34 cellular contexts compared by ENCODE assay signal in genomic region chr10:97261188-97261587, GRCh38.
"Had no signal": no experiment of that assay in that cellular context is flagged by ENCODE, and none has a peak within 500 bp of the region (broad histone marks: within the 10 kb centered on the region; RNA-seq: fewer than 3 reads in every experiment).

No MANE protein-coding gene starts in this region.

- FAIRE-seq: astrocyte, bronchial epithelial cell, endometrium, endothelial cell of umbilical vein had no signal

- H3K27ac ChIP-seq: brain microvascular endothelial cell, epithelial cell of prostate, esophagus squamous epithelium, gastroesophageal sphincter, WERI-Rb-1 had no signal

- DNase-seq: activated B cell treated with CpG ODN at 0.5 μM for 24 hours; activated CD4-positive, alpha-beta T cell treated with anti-CD3 and anti-CD28 coated beads for 48 hours; activated CD4-positive, alpha-beta T cell treated with anti-CD3 and anti-CD28 coated beads, Interleukin-2, amount 50 U/mL, for 1 hour; activated CD4-positive, alpha-beta T cell treated with anti-CD3 and anti-CD28 coated beads, Interleukin-2, amount 50 U/mL, for 48 hours; activated CD8-positive, alpha-beta memory T cell treated with anti-CD3 and anti-CD28 coated beads for 24 hours; activated CD8-positive, alpha-beta T cell treated with anti-CD3 and anti-CD28 coated beads for 36 hours; activated effector memory CD4-positive, alpha-beta T cell treated with Interleukin-2 at 50 U/mL for 16 hours; activated gamma-delta T cell treated with Interleukin-2 at 50 U/mL for 16 hours; activated naive CD4-positive, alpha-beta T cell treated with anti-CD3 and anti-CD28 coated beads, Interleukin-2, amount 50 U/mL, for 16 hours; activated naive CD4-positive, alpha-beta T cell treated with Interleukin-2 at 50 U/mL for 16 hours; activated T-cell treated with anti-CD3 and anti-CD28 coated beads, Interleukin-2, amount 50 U/mL, for 4 hours; amniotic stem cell; anterior cingulate cortex; brain microvascular endothelial cell; cortex of kidney; dermis blood vessel endothelial cell; effector CD4-positive, alpha-beta T cell; esophagus squamous epithelium; foreskin melanocyte; T-cell; T1000; WERI-Rb-1 had no signal

- H3K9me3 Mint-ChIP-seq: activated B cell treated with CpG ODN at 0.5 μM for 24 hours; activated CD8-positive, alpha-beta T cell treated with anti-CD3 and anti-CD28 coated beads for 36 hours; activated T-cell treated with anti-CD3 and anti-CD28 coated beads, Interleukin-2, amount 50 U/mL, for 4 hours; activated T-helper 17 cell treated with anti-CD3 and anti-CD28 coated beads, Interleukin-2, amount 50 U/mL, for 72 hours; central memory CD8-positive, alpha-beta T cell; T-cell; T-helper 1 cell treated with Interleukin-12 subunit alpha and Interleukin-12 subunit beta and Interleukin-4 antibody, amounts not matched to agents 30 μg/mL and 1 μg/mL, for 36 hours; T-helper 2 cell treated with Interferon-gamma antibody and Interleukin-4, amounts not matched to agents 5 μg/mL and 100 μg/mL, for 36 hours had no signal

- H3K4me3 Mint-ChIP-seq: activated B cell treated with CpG ODN at 0.5 μM for 24 hours; activated CD8-positive, alpha-beta T cell treated with anti-CD3 and anti-CD28 coated beads for 36 hours; activated naive CD8-positive, alpha-beta T cell; activated T-cell treated with anti-CD3 and anti-CD28 coated beads, Interleukin-2, amount 50 U/mL, for 4 hours; activated T-helper 17 cell treated with anti-CD3 and anti-CD28 coated beads, Interleukin-2, amount 50 U/mL, for 72 hours; central memory CD8-positive, alpha-beta T cell; T-cell; T-helper 1 cell treated with Interleukin-12 subunit alpha and Interleukin-12 subunit beta and Interleukin-4 antibody, amounts not matched to agents 30 μg/mL and 1 μg/mL, for 36 hours; T-helper 2 cell treated with Interferon-gamma antibody and Interleukin-4, amounts not matched to agents 5 μg/mL and 100 μg/mL, for 36 hours had no signal

- H3K36me3 ChIP-seq: brain microvascular endothelial cell had no signal

- H3K4me1 Mint-ChIP-seq: activated B cell treated with CpG ODN at 0.5 μM for 24 hours; activated T-helper 17 cell treated with anti-CD3 and anti-CD28 coated beads, Interleukin-2, amount 50 U/mL, for 72 hours; central memory CD8-positive, alpha-beta T cell had no signal

- ATAC-seq: activated CD4-positive, CD25-positive, alpha-beta regulatory T cell treated with anti-CD3 and anti-CD28 coated beads, Interleukin-2, amount 50 U/mL, for 24 hours; activated CD8-positive, alpha-beta T cell treated with anti-CD3 and anti-CD28 coated beads for 36 hours; activated T-cell treated with anti-CD3 and anti-CD28 coated beads, Interleukin-2, amount 50 U/mL, for 4 hours; activated T-helper 17 cell treated with anti-CD3 and anti-CD28 coated beads, Interleukin-2, amount 50 U/mL, for 72 hours; gastroesophageal sphincter; T-cell had no signal

- H3K4me1 ChIP-seq: esophagus squamous epithelium, gastroesophageal sphincter had no signal

- H3K27ac Mint-ChIP-seq: activated B cell treated with CpG ODN at 0.5 μM for 24 hours; activated CD8-positive, alpha-beta T cell treated with anti-CD3 and anti-CD28 coated beads for 36 hours; activated naive CD8-positive, alpha-beta T cell; activated T-helper 17 cell treated with anti-CD3 and anti-CD28 coated beads, Interleukin-2, amount 50 U/mL, for 72 hours; T-cell; T-helper 1 cell treated with Interleukin-12 subunit alpha and Interleukin-12 subunit beta and Interleukin-4 antibody, amounts not matched to agents 30 μg/mL and 1 μg/mL, for 36 hours; T-helper 2 cell treated with Interferon-gamma antibody and Interleukin-4, amounts not matched to agents 5 μg/mL and 100 μg/mL, for 36 hours had no signal

- H3K27me3 Mint-ChIP-seq: activated B cell treated with CpG ODN at 0.5 μM for 24 hours; activated CD8-positive, alpha-beta T cell treated with anti-CD3 and anti-CD28 coated beads for 36 hours; activated naive CD8-positive, alpha-beta T cell; activated T-helper 17 cell treated with anti-CD3 and anti-CD28 coated beads, Interleukin-2, amount 50 U/mL, for 72 hours; central memory CD8-positive, alpha-beta T cell; T-cell had no signal

- H3K4me3 ChIP-seq: esophagus squamous epithelium, gastroesophageal sphincter had no signal

- H3K9me3 ChIP-seq: esophagus squamous epithelium, gastroesophageal sphincter had no signal

- H3K27me3 ChIP-seq: brain microvascular endothelial cell, esophagus squamous epithelium, gastroesophageal sphincter had no signal
